ENCODE assay signal across 1 cellular context in genomic region chr7:123655614-123656013, GRCh38.
TF ChIP-seq lines count a peak whose summit lies in the region.

TSS of gene LMOD2 (plus strand) at chr7:123655866. CDS start at chr7:123655964, 98 bp downstream.

TF ChIP-seq in GM23338, 12 proteins besides CTCF, POLR2A, EP300 and RAD21 (continued from another document):
- TF ChIP-seq, protein P1, sequence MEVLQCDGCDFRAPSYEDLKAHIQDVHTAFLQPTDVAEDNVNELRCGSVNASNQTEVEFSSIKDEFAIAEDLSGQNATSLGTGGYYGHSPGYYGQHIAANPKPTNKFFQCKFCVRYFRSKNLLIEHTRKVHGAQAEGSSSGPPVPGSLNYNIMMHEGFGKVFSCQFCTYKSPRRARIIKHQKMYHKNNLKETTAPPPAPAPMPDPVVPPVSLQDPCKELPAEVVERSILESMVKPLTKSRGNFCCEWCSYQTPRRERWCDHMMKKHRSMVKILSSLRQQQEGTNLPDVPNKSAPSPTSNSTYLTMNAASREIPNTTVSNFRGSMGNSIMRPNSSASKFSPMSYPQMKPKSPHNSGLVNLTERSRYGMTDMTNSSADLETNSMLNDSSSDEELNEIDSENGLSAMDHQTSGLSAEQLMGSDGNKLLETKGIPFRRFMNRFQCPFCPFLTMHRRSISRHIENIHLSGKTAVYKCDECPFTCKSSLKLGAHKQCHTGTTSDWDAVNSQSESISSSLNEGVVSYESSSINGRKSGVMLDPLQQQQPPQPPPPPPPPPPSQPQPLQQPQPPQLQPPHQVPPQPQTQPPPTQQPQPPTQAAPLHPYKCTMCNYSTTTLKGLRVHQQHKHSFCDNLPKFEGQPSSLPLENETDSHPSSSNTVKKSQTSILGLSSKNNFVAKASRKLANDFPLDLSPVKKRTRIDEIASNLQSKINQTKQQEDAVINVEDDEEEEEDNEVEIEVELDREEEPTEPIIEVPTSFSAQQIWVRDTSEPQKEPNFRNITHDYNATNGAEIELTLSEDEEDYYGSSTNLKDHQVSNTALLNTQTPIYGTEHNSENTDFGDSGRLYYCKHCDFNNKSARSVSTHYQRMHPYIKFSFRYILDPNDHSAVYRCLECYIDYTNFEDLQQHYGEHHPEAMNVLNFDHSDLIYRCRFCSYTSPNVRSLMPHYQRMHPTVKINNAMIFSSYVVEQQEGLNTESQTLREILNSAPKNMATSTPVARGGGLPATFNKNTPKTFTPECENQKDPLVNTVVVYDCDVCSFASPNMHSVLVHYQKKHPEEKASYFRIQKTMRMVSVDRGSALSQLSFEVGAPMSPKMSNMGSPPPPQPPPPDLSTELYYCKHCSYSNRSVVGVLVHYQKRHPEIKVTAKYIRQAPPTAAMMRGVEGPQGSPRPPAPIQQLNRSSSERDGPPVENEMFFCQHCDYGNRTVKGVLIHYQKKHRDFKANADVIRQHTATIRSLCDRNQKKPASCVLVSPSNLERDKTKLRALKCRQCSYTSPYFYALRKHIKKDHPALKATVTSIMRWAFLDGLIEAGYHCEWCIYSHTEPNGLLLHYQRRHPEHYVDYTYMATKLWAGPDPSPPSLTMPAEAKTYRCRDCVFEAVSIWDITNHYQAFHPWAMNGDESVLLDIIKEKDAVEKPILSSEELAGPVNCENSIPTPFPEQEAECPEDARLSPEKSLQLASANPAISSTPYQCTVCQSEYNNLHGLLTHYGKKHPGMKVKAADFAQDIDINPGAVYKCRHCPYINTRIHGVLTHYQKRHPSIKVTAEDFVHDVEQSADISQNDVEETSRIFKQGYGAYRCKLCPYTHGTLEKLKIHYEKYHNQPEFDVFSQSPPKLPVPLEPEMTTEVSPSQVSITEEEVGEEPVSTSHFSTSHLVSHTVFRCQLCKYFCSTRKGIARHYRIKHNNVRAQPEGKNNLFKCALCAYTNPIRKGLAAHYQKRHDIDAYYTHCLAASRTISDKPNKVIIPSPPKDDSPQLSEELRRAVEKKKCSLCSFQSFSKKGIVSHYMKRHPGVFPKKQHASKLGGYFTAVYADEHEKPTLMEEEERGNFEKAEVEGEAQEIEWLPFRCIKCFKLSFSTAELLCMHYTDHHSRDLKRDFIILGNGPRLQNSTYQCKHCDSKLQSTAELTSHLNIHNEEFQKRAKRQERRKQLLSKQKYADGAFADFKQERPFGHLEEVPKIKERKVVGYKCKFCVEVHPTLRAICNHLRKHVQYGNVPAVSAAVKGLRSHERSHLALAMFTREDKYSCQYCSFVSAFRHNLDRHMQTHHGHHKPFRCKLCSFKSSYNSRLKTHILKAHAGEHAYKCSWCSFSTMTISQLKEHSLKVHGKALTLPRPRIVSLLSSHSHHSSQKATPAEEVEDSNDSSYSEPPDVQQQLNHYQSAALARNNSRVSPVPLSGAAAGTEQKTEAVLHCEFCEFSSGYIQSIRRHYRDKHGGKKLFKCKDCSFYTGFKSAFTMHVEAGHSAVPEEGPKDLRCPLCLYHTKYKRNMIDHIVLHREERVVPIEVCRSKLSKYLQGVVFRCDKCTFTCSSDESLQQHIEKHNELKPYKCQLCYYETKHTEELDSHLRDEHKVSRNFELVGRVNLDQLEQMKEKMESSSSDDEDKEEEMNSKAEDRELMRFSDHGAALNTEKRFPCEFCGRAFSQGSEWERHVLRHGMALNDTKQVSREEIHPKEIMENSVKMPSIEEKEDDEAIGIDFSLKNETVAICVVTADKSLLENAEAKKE (CRISPR knock-in tag; IDR thresholded peaks at IDR 0.05), result no peak
- TF ChIP-seq STAT1 (IDR thresholded peaks at IDR 0.05; ENCODE audit: unreplicated experiment) (no peak), ZNF114 (CRISPR knock-in tag; IDR thresholded peaks at IDR 0.05) (no peak), CREB1 (CRISPR knock-in tag; IDR thresholded peaks at IDR 0.05; ENCODE audit: low read depth) (no peak), EZH2 (IDR thresholded peaks at IDR 0.05; ENCODE audit: low read depth, unreplicated experiment) (no peak), NANOG (IDR thresholded peaks at IDR 0.05; ENCODE audit: borderline replicate concordance) (no peak)
- TF ChIP-seq, protein P2, sequence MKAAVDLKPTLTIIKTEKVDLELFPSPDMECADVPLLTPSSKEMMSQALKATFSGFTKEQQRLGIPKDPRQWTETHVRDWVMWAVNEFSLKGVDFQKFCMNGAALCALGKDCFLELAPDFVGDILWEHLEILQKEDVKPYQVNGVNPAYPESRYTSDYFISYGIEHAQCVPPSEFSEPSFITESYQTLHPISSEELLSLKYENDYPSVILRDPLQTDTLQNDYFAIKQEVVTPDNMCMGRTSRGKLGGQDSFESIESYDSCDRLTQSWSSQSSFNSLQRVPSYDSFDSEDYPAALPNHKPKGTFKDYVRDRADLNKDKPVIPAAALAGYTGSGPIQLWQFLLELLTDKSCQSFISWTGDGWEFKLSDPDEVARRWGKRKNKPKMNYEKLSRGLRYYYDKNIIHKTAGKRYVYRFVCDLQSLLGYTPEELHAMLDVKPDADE (IDR thresholded peaks at IDR 0.05), result no peak
